1 cellular context compared by ENCODE assay signal in genomic region chr11:116835042-116835772, GRCh38.
TF ChIP-seq lines count a peak whose summit lies in the region.

No MANE protein-coding gene starts in this region.

TF ChIP-seq in WTC11, 78 proteins besides CTCF, POLR2A, EP300 and RAD21 (continued from another document):
- TF ChIP-seq ARID4B (CRISPR knock-in tag; IDR thresholded peaks at IDR 0.05; ENCODE audit: borderline replicate concordance), result no peak
- TF ChIP-seq ZMAT4 (CRISPR knock-in tag; IDR thresholded peaks at IDR 0.05), result no peak
- TF ChIP-seq STAT6 (CRISPR knock-in tag; conservative IDR thresholded peaks at IDR 0.05; ENCODE audit: low read depth), result no peak
- no peak for TF ChIP-seq E2F4 (CRISPR knock-in tag; IDR thresholded peaks at IDR 0.05; ENCODE audit: borderline replicate concordance, low read depth)
